ENCODE assay signal across 4 cellular contexts in the genomic region with DNA sequence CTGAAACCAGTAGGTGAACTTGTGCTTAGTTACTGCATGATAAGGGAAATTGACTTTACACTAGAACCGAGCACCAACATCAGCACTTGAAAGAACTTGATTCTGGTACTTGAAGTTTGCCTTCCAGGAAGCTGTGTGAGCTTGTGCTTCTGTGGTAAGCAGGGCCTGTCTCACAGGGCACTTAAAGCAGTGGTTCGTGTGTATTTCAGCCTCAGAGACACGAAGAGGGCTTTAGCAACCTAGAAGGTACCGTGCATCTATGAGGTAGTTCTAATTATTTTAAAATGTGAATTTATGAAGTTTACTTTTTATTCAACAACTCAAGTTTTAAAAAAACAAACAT. TPM values are rescaled to one million over a fixed set of nuclear protein-coding genes. Genes with fewer than 3 reads are reported as not detected.
"Had no signal": no experiment of that assay in that cellular context is flagged by ENCODE, and none has a peak within 500 bp of the region (broad histone marks: within the 10 kb centered on the region; RNA-seq: fewer than 3 reads in every experiment).

No MANE protein-coding gene starts in this region.

RNA-seq across cellular contexts. Expression of a gene that starts 56.2 kb away (rescaled TPM):
- total RNA-seq: activated T-cell treated with anti-CD3 and anti-CD28 coated beads, Interleukin-2, amount 50 U/mL, for 4 hours; body of pancreas; bronchial epithelial cell had no signal
- polyA plus RNA-seq: cardiac muscle cell had no signal
